Comparison of ENCODE assay signal across 17 cellular contexts in the genomic region with DNA sequence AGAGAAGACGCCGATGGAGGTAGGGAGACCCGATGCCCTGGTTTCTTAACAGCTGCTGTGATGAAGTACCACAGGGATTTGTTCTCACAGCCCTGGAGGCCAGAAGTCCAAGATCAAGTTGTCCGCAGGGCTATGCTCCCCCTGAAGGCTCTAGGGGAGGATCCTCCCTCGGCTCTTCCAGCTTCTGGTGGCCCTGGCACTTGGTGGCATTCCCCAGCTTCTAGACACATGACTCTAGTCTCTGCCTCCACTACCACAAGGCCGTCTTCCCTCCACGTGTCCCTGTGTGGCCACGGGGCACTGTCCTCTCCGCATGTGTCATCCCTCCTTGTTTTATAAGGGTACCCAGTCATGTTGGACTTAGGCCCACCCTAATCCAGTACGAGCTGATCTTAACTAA.
"Had no signal": no experiment of that assay in that cellular context is flagged by ENCODE, and none has a peak within 500 bp of the region (broad histone marks: within the 10 kb centered on the region; RNA-seq: fewer than 3 reads in every experiment).

No MANE protein-coding gene starts in this region.

- H3K4me3 ChIP-seq: esophagus muscularis mucosa, thyroid gland had no signal

- DNase-seq: activated CD4-positive, alpha-beta memory T cell treated with anti-CD3 and anti-CD28 coated beads, Interleukin-2, amount 10 ng/mL, durations not matched to agents 7 days and 5 days; activated CD4-positive, alpha-beta T cell treated with anti-CD3 and anti-CD28 coated beads for 4 hours; activated effector memory CD4-positive, alpha-beta T cell treated with Interleukin-2 at 50 U/mL for 16 hours; activated T-cell treated with anti-CD3 and anti-CD28 coated beads, Interleukin-2, amount 50 U/mL, for 4 hours; central memory CD4-positive, alpha-beta T cell; cortex of kidney; effector CD4-positive, alpha-beta T cell; foreskin fibroblast; glutamatergic neuron; stimulated activated CD4-positive, alpha-beta T cell treated with anti-CD3 and anti-CD28 coated beads, Interleukin-15, amount 100 ng/mL, for 24 hours; stimulated activated CD4-positive, alpha-beta T cell treated with anti-CD3 and anti-CD28 coated beads, Interleukin-4, amount 100 ng/mL, for 1 hour; stimulated activated naive B cell treated with anti-CD40 and anti-IgM and Interleukin-4, amounts not matched to agents 10 μg/mL and 1 μg/mL and 100 μg/mL, for 72 hours; T-helper 2 cell; thyroid gland had no signal

- H3K27me3 ChIP-seq: esophagus muscularis mucosa, thyroid gland had no signal

- H3K27ac Mint-ChIP-seq: activated naive CD4-positive, alpha-beta T cell treated with anti-CD3 and anti-CD28 coated beads, Interleukin-2, amount 50 U/mL, for 72 hours; stimulated activated naive B cell treated with anti-CD40 and anti-IgM and Interleukin-4, amounts not matched to agents 10 μg/mL and 1 μg/mL and 100 μg/mL, for 72 hours; WTC11 had no signal

- ATAC-seq: activated naive CD4-positive, alpha-beta T cell treated with anti-CD3 and anti-CD28 coated beads, Interleukin-2, amount 50 U/mL, for 72 hours; activated T-cell treated with anti-CD3 and anti-CD28 coated beads, Interleukin-2, amount 50 U/mL, for 4 hours; stimulated activated naive B cell treated with anti-CD40 and anti-IgM and Interleukin-4, amounts not matched to agents 10 μg/mL and 1 μg/mL and 100 μg/mL, for 72 hours; WTC11 had no signal

- H3K9me3 ChIP-seq: esophagus muscularis mucosa, thyroid gland had no signal

- H3K36me3 Mint-ChIP-seq: WTC11 had no signal

- H3K27me3 Mint-ChIP-seq: activated CD4-positive, alpha-beta memory T cell treated with anti-CD3 and anti-CD28 coated beads, Interleukin-2, amount 10 ng/mL, durations not matched to agents 7 days and 5 days; stimulated activated naive B cell treated with anti-CD40 and anti-IgM and Interleukin-4, amounts not matched to agents 10 μg/mL and 1 μg/mL and 100 μg/mL, for 72 hours had no signal

- H3K4me3 Mint-ChIP-seq: activated CD4-positive, alpha-beta memory T cell treated with anti-CD3 and anti-CD28 coated beads, Interleukin-2, amount 10 ng/mL, durations not matched to agents 7 days and 5 days; activated T-cell treated with anti-CD3 and anti-CD28 coated beads, Interleukin-2, amount 50 U/mL, for 4 hours; stimulated activated naive B cell treated with anti-CD40 and anti-IgM and Interleukin-4, amounts not matched to agents 10 μg/mL and 1 μg/mL and 100 μg/mL, for 72 hours; WTC11 had no signal

- H3K4me1 ChIP-seq: esophagus muscularis mucosa, thyroid gland had no signal

- H3K27ac ChIP-seq: esophagus muscularis mucosa, thyroid gland had no signal

- H3K36me3 ChIP-seq: thyroid gland had no signal

- H3K9me3 Mint-ChIP-seq: activated CD4-positive, alpha-beta memory T cell treated with anti-CD3 and anti-CD28 coated beads, Interleukin-2, amount 10 ng/mL, durations not matched to agents 7 days and 5 days; activated naive CD4-positive, alpha-beta T cell treated with anti-CD3 and anti-CD28 coated beads, Interleukin-2, amount 50 U/mL, for 72 hours; activated T-cell treated with anti-CD3 and anti-CD28 coated beads, Interleukin-2, amount 50 U/mL, for 4 hours; stimulated activated naive B cell treated with anti-CD40 and anti-IgM and Interleukin-4, amounts not matched to agents 10 μg/mL and 1 μg/mL and 100 μg/mL, for 72 hours; WTC11 had no signal
